1 cellular context compared by ENCODE assay signal in the genomic region with DNA sequence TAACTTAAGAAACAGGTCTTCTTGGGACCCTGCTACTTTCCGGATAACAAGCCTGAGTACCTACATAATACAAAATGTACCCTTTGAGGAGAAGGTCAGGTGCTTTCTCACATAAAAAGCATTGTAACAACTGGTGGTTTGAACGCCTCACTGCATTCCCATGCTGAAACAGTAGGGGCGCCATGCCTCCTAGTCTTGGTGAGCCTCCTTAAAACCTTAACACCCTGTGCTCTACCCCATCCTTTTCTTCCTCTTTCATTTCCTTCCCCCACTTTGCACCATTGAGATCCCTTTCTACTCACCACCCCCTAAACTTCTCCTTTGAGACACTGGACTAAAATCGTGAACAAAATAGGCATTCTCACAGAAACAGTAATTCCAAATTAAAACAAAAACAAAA.
TF ChIP-seq lines count a peak whose summit lies in the region.

No MANE protein-coding gene starts in this region.

TF ChIP-seq in HCT116, 20 proteins besides CTCF, POLR2A, EP300 and RAD21 (continued from another document):
- no peak for TF ChIP-seq ELF1 (IDR thresholded peaks at IDR 0.05; ENCODE audit: borderline replicate concordance, low read depth)
- no peak for TF ChIP-seq EZH2phosphoT487 (IDR thresholded peaks at IDR 0.05; ENCODE audit: borderline replicate concordance)
